1 cellular context compared by ENCODE assay signal in the genomic region with DNA sequence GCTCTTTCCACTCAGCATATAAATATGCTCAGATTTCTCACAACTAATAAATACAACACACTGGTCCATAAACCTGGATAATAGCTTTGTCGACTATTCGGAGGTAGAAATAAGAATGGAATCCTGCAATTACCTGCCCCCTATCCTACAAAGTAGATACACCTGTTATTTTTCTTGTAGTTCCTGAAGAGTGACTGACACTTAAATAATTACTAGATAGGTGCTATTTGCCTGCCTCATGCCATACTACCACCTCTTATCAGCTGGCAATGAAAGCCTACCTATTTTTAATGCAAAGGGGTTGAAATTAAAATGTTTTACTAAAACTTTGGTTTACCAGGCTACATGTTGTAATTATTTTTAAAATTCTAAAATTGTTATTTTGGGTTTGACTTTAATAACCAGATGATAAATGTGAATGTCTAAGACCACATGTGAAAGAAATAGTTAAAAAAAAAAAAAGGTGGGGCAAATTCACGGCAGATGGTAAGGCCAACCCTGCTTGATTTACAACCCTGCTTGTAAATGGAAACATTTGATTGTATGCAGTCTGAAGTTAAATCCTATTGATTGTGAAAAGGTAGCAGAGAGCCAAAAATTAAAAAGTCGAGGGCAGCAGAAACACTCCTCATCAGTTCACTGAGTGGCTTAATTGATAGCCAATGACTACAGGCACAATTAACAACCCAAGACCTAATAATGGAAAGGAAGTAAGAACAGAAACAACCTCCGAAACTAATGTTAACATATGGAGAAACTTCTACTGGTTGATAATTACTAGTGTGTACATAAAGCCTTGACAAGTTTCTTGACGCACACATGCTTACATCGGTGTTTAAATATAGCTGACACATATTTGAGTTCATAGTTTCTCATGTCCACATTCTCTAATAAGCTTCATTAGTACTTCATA.
TF ChIP-seq lines count a peak whose summit lies in the region.

No MANE protein-coding gene starts in this region.

TF ChIP-seq in GM12878, 131 proteins besides CTCF, POLR2A, EP300 and RAD21 (continues in another document):
- TF ChIP-seq ETV6 (conservative IDR thresholded peaks at IDR 0.05 in 1 of 2, IDR thresholded peaks at IDR 0.05 in 1 of 2; ENCODE audit: borderline replicate concordance in 1 of 2, low read depth in 1 of 2), result no peak
- TF ChIP-seq NBN (IDR thresholded peaks at IDR 0.05), result peak; percentile 89
- peak; percentile 50; the same call in 1 of the 2 replicates for TF ChIP-seq CHD2 (IDR thresholded peaks at IDR 0.05; ENCODE audit: borderline replicate concordance, low read depth, low read length)
- TF ChIP-seq, protein P1, sequence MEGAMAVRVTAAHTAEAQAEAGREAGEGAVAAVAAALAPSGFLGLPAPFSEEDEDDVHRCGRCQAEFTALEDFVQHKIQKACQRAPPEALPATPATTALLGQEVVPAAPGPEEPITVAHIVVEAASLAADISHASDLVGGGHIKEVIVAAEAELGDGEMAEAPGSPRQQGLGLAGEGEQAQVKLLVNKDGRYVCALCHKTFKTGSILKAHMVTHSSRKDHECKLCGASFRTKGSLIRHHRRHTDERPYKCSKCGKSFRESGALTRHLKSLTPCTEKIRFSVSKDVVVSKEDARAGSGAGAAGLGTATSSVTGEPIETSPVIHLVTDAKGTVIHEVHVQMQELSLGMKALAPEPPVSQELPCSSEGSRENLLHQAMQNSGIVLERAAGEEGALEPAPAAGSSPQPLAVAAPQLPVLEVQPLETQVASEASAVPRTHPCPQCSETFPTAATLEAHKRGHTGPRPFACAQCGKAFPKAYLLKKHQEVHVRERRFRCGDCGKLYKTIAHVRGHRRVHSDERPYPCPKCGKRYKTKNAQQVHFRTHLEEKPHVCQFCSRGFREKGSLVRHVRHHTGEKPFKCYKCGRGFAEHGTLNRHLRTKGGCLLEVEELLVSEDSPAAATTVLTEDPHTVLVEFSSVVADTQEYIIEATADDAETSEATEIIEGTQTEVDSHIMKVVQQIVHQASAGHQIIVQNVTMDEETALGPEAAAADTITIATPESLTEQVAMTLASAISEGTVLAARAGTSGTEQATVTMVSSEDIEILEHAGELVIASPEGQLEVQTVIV (IDR thresholded peaks at IDR 0.05; ENCODE audit: borderline replicate concordance, partially characterized antibody), result no peak
- peak; percentile 45 for TF ChIP-seq KLF5 (IDR thresholded peaks at IDR 0.05; ENCODE audit: partially characterized antibody)
- TF ChIP-seq GATAD2B (conservative IDR thresholded peaks at IDR 0.05; ENCODE audit: low read depth), result no peak
- no peak for TF ChIP-seq ZNF207 (IDR thresholded peaks at IDR 0.05; ENCODE audit: borderline replicate concordance)
- peak; percentile 84 for TF ChIP-seq DPF2 (IDR thresholded peaks at IDR 0.05)
- no peak for TF ChIP-seq SREBF2 (IDR thresholded peaks at IDR 0.05; ENCODE audit: low read length)
- TF ChIP-seq SUPT20H (IDR thresholded peaks at IDR 0.05; ENCODE audit: borderline replicate concordance, control insufficient read depth, low read depth, low read length), result no peak
- no peak for TF ChIP-seq SIN3A (IDR thresholded peaks at IDR 0.05; ENCODE audit: low read depth, low read length)
- TF ChIP-seq BCL11A (IDR thresholded peaks at IDR 0.05; ENCODE audit: low read depth, low read length), result peak; percentile 16; the same call in 1 of the 2 replicates
- TF ChIP-seq BMI1 (IDR thresholded peaks at IDR 0.05; ENCODE audit: borderline replicate concordance), result peak; percentile 67; the same call in 1 of the 2 replicates
- peak; percentile 52 for TF ChIP-seq NR2F1 (conservative IDR thresholded peaks at IDR 0.05)
- no peak for TF ChIP-seq NR2C1 (IDR thresholded peaks at IDR 0.05)
- TF ChIP-seq POLR2AphosphoS5 (IDR thresholded peaks at IDR 0.05; ENCODE audit: low read length), result no peak
- TF ChIP-seq, protein P2, sequence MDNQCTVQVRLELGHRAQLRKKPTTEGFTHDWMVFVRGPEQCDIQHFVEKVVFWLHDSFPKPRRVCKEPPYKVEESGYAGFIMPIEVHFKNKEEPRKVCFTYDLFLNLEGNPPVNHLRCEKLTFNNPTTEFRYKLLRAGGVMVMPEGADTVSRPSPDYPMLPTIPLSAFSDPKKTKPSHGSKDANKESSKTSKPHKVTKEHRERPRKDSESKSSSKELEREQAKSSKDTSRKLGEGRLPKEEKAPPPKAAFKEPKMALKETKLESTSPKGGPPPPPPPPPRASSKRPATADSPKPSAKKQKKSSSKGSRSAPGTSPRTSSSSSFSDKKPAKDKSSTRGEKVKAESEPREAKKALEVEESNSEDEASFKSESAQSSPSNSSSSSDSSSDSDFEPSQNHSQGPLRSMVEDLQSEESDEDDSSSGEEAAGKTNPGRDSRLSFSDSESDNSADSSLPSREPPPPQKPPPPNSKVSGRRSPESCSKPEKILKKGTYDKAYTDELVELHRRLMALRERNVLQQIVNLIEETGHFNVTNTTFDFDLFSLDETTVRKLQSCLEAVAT (IDR thresholded peaks at IDR 0.05), result peak; percentile 67; the same call in 1 of the 2 replicates
- TF ChIP-seq BACH1 (IDR thresholded peaks at IDR 0.05; ENCODE audit: borderline replicate concordance), result peak; percentile 76; the same call in 1 of the 2 replicates
- peak; percentile 100 for TF ChIP-seq MTA2 (IDR thresholded peaks at IDR 0.05; ENCODE audit: low read depth)
- peak; percentile 70 for TF ChIP-seq IKZF1 (conservative IDR thresholded peaks at IDR 0.05)
- TF ChIP-seq, protein P3, sequence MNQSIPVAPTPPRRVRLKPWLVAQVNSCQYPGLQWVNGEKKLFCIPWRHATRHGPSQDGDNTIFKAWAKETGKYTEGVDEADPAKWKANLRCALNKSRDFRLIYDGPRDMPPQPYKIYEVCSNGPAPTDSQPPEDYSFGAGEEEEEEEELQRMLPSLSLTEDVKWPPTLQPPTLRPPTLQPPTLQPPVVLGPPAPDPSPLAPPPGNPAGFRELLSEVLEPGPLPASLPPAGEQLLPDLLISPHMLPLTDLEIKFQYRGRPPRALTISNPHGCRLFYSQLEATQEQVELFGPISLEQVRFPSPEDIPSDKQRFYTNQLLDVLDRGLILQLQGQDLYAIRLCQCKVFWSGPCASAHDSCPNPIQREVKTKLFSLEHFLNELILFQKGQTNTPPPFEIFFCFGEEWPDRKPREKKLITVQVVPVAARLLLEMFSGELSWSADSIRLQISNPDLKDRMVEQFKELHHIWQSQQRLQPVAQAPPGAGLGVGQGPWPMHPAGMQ (IDR thresholded peaks at IDR 0.05; ENCODE audit: borderline replicate concordance), result no peak
- no peak for TF ChIP-seq RAD51 (IDR thresholded peaks at IDR 0.05)
- no peak for TF ChIP-seq MXI1 (IDR thresholded peaks at IDR 0.05; ENCODE audit: low read depth, low read length)
- TF ChIP-seq, protein P4, sequence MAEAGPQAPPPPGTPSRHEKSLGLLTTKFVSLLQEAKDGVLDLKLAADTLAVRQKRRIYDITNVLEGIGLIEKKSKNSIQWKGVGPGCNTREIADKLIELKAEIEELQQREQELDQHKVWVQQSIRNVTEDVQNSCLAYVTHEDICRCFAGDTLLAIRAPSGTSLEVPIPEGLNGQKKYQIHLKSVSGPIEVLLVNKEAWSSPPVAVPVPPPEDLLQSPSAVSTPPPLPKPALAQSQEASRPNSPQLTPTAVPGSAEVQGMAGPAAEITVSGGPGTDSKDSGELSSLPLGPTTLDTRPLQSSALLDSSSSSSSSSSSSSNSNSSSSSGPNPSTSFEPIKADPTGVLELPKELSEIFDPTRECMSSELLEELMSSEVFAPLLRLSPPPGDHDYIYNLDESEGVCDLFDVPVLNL (IDR thresholded peaks at IDR 0.05; ENCODE audit: low read depth, low read length), result peak; percentile 43; the same call in 1 of the 2 replicates
- TF ChIP-seq, protein P5, sequence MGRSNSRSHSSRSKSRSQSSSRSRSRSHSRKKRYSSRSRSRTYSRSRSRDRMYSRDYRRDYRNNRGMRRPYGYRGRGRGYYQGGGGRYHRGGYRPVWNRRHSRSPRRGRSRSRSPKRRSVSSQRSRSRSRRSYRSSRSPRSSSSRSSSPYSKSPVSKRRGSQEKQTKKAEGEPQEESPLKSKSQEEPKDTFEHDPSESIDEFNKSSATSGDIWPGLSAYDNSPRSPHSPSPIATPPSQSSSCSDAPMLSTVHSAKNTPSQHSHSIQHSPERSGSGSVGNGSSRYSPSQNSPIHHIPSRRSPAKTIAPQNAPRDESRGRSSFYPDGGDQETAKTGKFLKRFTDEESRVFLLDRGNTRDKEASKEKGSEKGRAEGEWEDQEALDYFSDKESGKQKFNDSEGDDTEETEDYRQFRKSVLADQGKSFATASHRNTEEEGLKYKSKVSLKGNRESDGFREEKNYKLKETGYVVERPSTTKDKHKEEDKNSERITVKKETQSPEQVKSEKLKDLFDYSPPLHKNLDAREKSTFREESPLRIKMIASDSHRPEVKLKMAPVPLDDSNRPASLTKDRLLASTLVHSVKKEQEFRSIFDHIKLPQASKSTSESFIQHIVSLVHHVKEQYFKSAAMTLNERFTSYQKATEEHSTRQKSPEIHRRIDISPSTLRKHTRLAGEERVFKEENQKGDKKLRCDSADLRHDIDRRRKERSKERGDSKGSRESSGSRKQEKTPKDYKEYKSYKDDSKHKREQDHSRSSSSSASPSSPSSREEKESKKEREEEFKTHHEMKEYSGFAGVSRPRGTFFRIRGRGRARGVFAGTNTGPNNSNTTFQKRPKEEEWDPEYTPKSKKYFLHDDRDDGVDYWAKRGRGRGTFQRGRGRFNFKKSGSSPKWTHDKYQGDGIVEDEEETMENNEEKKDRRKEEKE (IDR thresholded peaks at IDR 0.05), result no peak
- TF ChIP-seq NFIC (IDR thresholded peaks at IDR 0.05; ENCODE audit: low read depth, low read length), result no peak
- no peak for TF ChIP-seq CHD1 (IDR thresholded peaks at IDR 0.05; ENCODE audit: low read depth, low read length)
- no peak for TF ChIP-seq SPI1 (IDR thresholded peaks at IDR 0.05; ENCODE audit: borderline replicate concordance, insufficient read depth, low read depth, low read length)
- TF ChIP-seq ZNF24 (IDR thresholded peaks at IDR 0.05), result peak; percentile 79
- TF ChIP-seq BHLHE40 (IDR thresholded peaks at IDR 0.05; ENCODE audit: borderline replicate concordance in 1 of 2, low read depth in 2 of 2, low read length in 1 of 2), result peak in 1 of 2 experiments; percentile 59; a peak in 2 of 4 replicates
- TF ChIP-seq, protein P6, sequence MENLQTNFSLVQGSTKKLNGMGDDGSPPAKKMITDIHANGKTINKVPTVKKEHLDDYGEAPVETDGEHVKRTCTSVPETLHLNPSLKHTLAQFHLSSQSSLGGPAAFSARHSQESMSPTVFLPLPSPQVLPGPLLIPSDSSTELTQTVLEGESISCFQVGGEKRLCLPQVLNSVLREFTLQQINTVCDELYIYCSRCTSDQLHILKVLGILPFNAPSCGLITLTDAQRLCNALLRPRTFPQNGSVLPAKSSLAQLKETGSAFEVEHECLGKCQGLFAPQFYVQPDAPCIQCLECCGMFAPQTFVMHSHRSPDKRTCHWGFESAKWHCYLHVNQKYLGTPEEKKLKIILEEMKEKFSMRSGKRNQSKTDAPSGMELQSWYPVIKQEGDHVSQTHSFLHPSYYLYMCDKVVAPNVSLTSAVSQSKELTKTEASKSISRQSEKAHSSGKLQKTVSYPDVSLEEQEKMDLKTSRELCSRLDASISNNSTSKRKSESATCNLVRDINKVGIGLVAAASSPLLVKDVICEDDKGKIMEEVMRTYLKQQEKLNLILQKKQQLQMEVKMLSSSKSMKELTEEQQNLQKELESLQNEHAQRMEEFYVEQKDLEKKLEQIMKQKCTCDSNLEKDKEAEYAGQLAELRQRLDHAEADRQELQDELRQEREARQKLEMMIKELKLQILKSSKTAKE (IDR thresholded peaks at IDR 0.05; ENCODE audit: low read depth, poor library complexity, severe bottlenecking), result peak; percentile 60
- TF ChIP-seq EGR1 (IDR thresholded peaks at IDR 0.05; ENCODE audit: borderline replicate concordance in 1 of 2, low read depth in 2 of 2, low read length in 2 of 2), result no peak
- TF ChIP-seq, protein P7, sequence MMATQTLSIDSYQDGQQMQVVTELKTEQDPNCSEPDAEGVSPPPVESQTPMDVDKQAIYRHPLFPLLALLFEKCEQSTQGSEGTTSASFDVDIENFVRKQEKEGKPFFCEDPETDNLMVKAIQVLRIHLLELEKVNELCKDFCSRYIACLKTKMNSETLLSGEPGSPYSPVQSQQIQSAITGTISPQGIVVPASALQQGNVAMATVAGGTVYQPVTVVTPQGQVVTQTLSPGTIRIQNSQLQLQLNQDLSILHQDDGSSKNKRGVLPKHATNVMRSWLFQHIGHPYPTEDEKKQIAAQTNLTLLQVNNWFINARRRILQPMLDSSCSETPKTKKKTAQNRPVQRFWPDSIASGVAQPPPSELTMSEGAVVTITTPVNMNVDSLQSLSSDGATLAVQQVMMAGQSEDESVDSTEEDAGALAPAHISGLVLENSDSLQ (IDR thresholded peaks at IDR 0.05), result peak; percentile 87
- peak; percentile 90 for TF ChIP-seq MEF2B (IDR thresholded peaks at IDR 0.05; ENCODE audit: partially characterized antibody, poor library complexity, severe bottlenecking)
- no peak for TF ChIP-seq TCF12 (IDR thresholded peaks at IDR 0.05; ENCODE audit: low read depth, low read length)
- TF ChIP-seq, protein P8, sequence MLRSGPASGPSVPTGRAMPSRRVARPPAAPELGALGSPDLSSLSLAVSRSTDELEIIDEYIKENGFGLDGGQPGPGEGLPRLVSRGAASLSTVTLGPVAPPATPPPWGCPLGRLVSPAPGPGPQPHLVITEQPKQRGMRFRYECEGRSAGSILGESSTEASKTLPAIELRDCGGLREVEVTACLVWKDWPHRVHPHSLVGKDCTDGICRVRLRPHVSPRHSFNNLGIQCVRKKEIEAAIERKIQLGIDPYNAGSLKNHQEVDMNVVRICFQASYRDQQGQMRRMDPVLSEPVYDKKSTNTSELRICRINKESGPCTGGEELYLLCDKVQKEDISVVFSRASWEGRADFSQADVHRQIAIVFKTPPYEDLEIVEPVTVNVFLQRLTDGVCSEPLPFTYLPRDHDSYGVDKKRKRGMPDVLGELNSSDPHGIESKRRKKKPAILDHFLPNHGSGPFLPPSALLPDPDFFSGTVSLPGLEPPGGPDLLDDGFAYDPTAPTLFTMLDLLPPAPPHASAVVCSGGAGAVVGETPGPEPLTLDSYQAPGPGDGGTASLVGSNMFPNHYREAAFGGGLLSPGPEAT (IDR thresholded peaks at IDR 0.05; ENCODE audit: low read depth), result peak; percentile 77; the same call in 1 of the 2 replicates
- TF ChIP-seq, protein P9, sequence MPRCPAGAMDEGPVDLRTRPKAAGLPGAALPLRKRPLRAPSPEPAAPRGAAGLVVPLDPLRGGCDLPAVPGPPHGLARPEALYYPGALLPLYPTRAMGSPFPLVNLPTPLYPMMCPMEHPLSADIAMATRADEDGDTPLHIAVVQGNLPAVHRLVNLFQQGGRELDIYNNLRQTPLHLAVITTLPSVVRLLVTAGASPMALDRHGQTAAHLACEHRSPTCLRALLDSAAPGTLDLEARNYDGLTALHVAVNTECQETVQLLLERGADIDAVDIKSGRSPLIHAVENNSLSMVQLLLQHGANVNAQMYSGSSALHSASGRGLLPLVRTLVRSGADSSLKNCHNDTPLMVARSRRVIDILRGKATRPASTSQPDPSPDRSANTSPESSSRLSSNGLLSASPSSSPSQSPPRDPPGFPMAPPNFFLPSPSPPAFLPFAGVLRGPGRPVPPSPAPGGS (IDR thresholded peaks at IDR 0.05; ENCODE audit: borderline replicate concordance, insufficient read depth, low read depth, low read length, poor library complexity, severe bottlenecking), result no peak
- peak; percentile 95 for TF ChIP-seq ATF7 (IDR thresholded peaks at IDR 0.05; ENCODE audit: low read depth)
- TF ChIP-seq CBX5 (IDR thresholded peaks at IDR 0.05; ENCODE audit: low read depth), result no peak
